In the genomic region with DNA sequence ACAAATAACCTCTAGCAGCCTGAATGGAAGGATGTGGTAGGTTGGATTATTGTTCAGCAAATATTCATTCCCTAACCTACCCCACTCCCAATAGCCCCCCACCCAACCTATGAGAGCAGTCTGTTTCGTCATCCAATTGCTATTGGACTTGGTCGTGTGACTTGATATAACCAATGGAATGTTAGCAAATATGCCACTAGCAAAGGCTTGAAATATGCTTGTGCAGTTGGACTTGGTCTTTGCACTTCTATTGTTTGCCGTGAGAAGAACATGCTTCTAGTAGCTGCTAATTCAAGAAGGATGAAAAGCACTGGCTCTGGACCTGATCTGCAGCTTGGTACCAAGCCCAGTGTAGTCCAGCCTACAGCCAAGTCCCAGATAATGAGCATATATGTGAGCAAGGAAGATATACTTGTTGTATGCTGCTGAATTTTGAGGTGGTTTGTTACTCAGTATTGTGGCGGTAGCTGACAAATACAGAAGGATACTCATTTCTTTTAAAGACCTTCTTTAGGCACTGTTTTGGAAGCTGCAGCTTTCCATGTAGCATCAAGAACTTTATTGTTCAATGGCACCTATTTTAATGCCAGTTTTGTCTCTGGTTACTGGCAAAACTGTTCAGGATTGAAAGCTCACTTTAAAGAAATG, we compare ENCODE assay signal across 17 cellular contexts.
DNase-seq lines count a peak whose midpoint lies in the region; ATAC-seq and TF ChIP-seq lines count a peak whose summit lies in the region.
"Had no signal": no experiment of that assay in that cellular context is flagged by ENCODE, and none has a peak within 500 bp of the region (broad histone marks: within the 10 kb centered on the region; RNA-seq: fewer than 3 reads in every experiment).

No MANE protein-coding gene starts in this region.

- H3K36me3 ChIP-seq in HUES48 (ENCODE audit: control insufficient read depth, insufficient read depth, low read length) (no peaks in the 10 kb centered on the region), mesendoderm (ENCODE audit: control insufficient read depth, insufficient read depth, low read length) (no peaks in the 10 kb centered on the region)
- H3K36me3 ChIP-seq: HAP-1 had no signal

- H3K4me3 Mint-ChIP-seq in activated naive CD4-positive, alpha-beta T cell treated with anti-CD3 and anti-CD28 coated beads, Interleukin-2, amount 10 ng/mL, durations not matched to agents 7 days and 5 days: no peak overlapping the region
- H3K4me3 Mint-ChIP-seq: CD14-positive monocyte; CD4-positive, alpha-beta memory T cell had no signal

- no peak overlapping the region for H3K9ac ChIP-seq in HUES48 (ENCODE audit: low read depth, low read length)
- H3K9ac ChIP-seq in mesendoderm (ENCODE audit: low read length): no peak overlapping the region
- H3K9ac ChIP-seq: GM23248 had no signal

- H3K79me1 ChIP-seq in mesendoderm (ENCODE audit: low read length): no peaks in the 10 kb centered on the region

- no peak overlapping the region for H3K4me3 ChIP-seq in HUES48 (ENCODE audit: low read depth, low read length)
- no peak overlapping the region for H3K4me3 ChIP-seq in mesendoderm (ENCODE audit: low read length)
- H3K4me3 ChIP-seq: GM23248, HAP-1 had no signal

- H4K5ac ChIP-seq in mesendoderm (ENCODE audit: low read length): no peak overlapping the region

- no peak overlapping the region for H2AK5ac ChIP-seq in mesendoderm (ENCODE audit: low read length)

- H3K4me2 ChIP-seq in mesendoderm (ENCODE audit: low read length): no peak overlapping the region

- H3K9me3 Mint-ChIP-seq in activated naive CD4-positive, alpha-beta T cell treated with anti-CD3 and anti-CD28 coated beads, Interleukin-2, amount 10 ng/mL, durations not matched to agents 7 days and 5 days: no peaks in the 10 kb centered on the region
- H3K9me3 Mint-ChIP-seq: CD4-positive, alpha-beta memory T cell had no signal

- H4K8ac ChIP-seq in mesendoderm (ENCODE audit: low read depth, low read length): no peak overlapping the region

- no peak overlapping the region for H2BK5ac ChIP-seq in mesendoderm (ENCODE audit: low read length)

- H3K4ac ChIP-seq in mesendoderm (ENCODE audit: low read depth, low read length): no peak overlapping the region

- TF ChIP-seq CTCF in C4-2B (conservative IDR thresholded peaks at IDR 0.05): no peak

- peak overlapping the region; percentile 15 for H2BK120ac ChIP-seq in mesendoderm (ENCODE audit: low read depth, low read length)

- no peaks in the 10 kb centered on the region for H3K9me3 ChIP-seq in HUES48 (ENCODE audit: control insufficient read depth, insufficient read depth, low read length)
- H3K9me3 ChIP-seq: HAP-1 had no signal

- peak overlapping the region; percentile 32; the same call in 1 of the 2 replicates for H3K27ac ChIP-seq in C4-2B
- peak overlapping the region; percentile 6 for H3K27ac ChIP-seq in HUES48 (ENCODE audit: low read depth, low read length)
- no peak overlapping the region for H3K27ac ChIP-seq in mesendoderm (ENCODE audit: low read depth, low read length)
- H3K27ac ChIP-seq: GM23248, HL-60 had no signal

- H3K27me3 Mint-ChIP-seq in activated naive CD4-positive, alpha-beta T cell treated with anti-CD3 and anti-CD28 coated beads, Interleukin-2, amount 10 ng/mL, durations not matched to agents 7 days and 5 days: no peaks in the 10 kb centered on the region
- H3K27me3 Mint-ChIP-seq: CD4-positive, alpha-beta memory T cell had no signal

- no peak overlapping the region for H3K23ac ChIP-seq in mesendoderm (ENCODE audit: low read length)

- H2BK15ac ChIP-seq in mesendoderm (replicated peaks; ENCODE audit: low read depth): no peak overlapping the region

- H3K4me1 ChIP-seq in HUES48 (ENCODE audit: control insufficient read depth, insufficient read depth, low read length): peaks cover 35% of the 10 kb centered on the region
- no peaks in the 10 kb centered on the region for H3K4me1 ChIP-seq in mesendoderm (ENCODE audit: control insufficient read depth, low read depth, low read length)

- DNase-seq in cerebellar cortex (ENCODE audit: low spot score): peak; percentile 27
- no peak for DNase-seq in mesendoderm
- DNase-seq in NCI-H187 (lab: John Stamatoyannopoulos, UW): no peak
- no peak for DNase-seq in activated naive CD4-positive, alpha-beta T cell treated with anti-CD3 and anti-CD28 coated beads, Interleukin-2, amount 10 ng/mL, durations not matched to agents 7 days and 5 days
- DNase-seq: AML-193; CD4-positive, alpha-beta memory T cell; DMS153; DMS79; GF-D8; GM23248; KG1 had no signal

- H3K27ac Mint-ChIP-seq in activated naive CD4-positive, alpha-beta T cell treated with anti-CD3 and anti-CD28 coated beads, Interleukin-2, amount 10 ng/mL, durations not matched to agents 7 days and 5 days: no peak overlapping the region
- H3K27ac Mint-ChIP-seq: CD14-positive monocyte had no signal

- no peak overlapping the region for H3K56ac ChIP-seq in mesendoderm (ENCODE audit: low read length)

- H3K79me2 ChIP-seq in mesendoderm (ENCODE audit: control insufficient read depth, insufficient read depth, low read length): no peaks in the 10 kb centered on the region

- no peak for ATAC-seq in GM18498 (IDR thresholded peaks at IDR 0.05; ENCODE audit: unreplicated experiment)

- H3K4me1 Mint-ChIP-seq in activated naive CD4-positive, alpha-beta T cell treated with anti-CD3 and anti-CD28 coated beads, Interleukin-2, amount 10 ng/mL, durations not matched to agents 7 days and 5 days: no peaks in the 10 kb centered on the region

- H3K27me3 ChIP-seq in HUES48 (ENCODE audit: control insufficient read depth, insufficient read depth, low read length) (no peaks in the 10 kb centered on the region), mesendoderm (ENCODE audit: insufficient read depth, low read length, poor library complexity) (no peaks in the 10 kb centered on the region)

- no CpG with 5 or more reads among the region's 4 CpGs for WGBS in mesendoderm (ENCODE audit: extremely low coverage, insufficient coverage, low lambda C conversion rate)

- H3K18ac ChIP-seq in mesendoderm (ENCODE audit: low read length): peak overlapping the region; percentile 25

- CTCF ChIA-PET in activated naive CD4-positive, alpha-beta T cell treated with anti-CD3 and anti-CD28 coated beads, Interleukin-2, amount 10 ng/mL, durations not matched to agents 7 days and 5 days (lab: Charles Lee): interaction anchor here (1.1 kb wide), 1 partner anchor 985 kb away, joined by 3 read pairs; no protein-coding TSS in a partner anchor

- no peaks in the 10 kb centered on the region for H3K36me3 Mint-ChIP-seq in activated naive CD4-positive, alpha-beta T cell treated with anti-CD3 and anti-CD28 coated beads, Interleukin-2, amount 10 ng/mL, durations not matched to agents 7 days and 5 days
